Comparison of ENCODE assay signal across 20 cellular contexts in genomic region chr7:112154690-112155089, GRCh38. TPM values are rescaled to one million over a fixed set of nuclear protein-coding genes. Genes with fewer than 3 reads are reported as not detected.
A peak's percentile ranks its signal among the peaks of the same experiment; 100 is the strongest.
DNase-seq lines count a peak whose midpoint lies in the region; ATAC-seq and TF ChIP-seq lines count a peak whose summit lies in the region.
"Had no signal": no experiment of that assay in that cellular context is flagged by ENCODE, and none has a peak within 500 bp of the region (broad histone marks: within the 10 kb centered on the region; RNA-seq: fewer than 3 reads in every experiment).

No MANE protein-coding gene starts in this region.

- peaks cover 11% of the 10 kb centered on the region for H3K4me1 ChIP-seq in GM23338 (ENCODE audit: insufficient read depth)

- no peak overlapping the region for H2AFZ ChIP-seq in GM23338

- no peaks in the 10 kb centered on the region for H4K20me1 ChIP-seq in GM23338 (replicated peaks; ENCODE audit: insufficient read depth)

- H3K36me3 Mint-ChIP-seq in GM23338 (ENCODE audit: low read depth), result no peaks in the 10 kb centered on the region
- H3K36me3 Mint-ChIP-seq: CD4-positive, CD25-positive, alpha-beta regulatory T cell; CD8-positive, alpha-beta memory T cell; IgD-negative memory B cell had no signal

- H3K9me2 ChIP-seq in GM23338 (ENCODE audit: insufficient read depth), result no peaks in the 10 kb centered on the region

- H3K4me2 ChIP-seq in GM23338, result no peak overlapping the region

- ATAC-seq in GM23338, result peak; percentile 78
- no peak for ATAC-seq in HG03342 (IDR thresholded peaks at IDR 0.05; ENCODE audit: unreplicated experiment)
- ATAC-seq: HCT116, HepG2 had no signal

- H3K27ac ChIP-seq in GM23338 (ENCODE audit: low read depth) (no peak overlapping the region), substantia nigra (ENCODE audit: low read depth, low read length, poor library complexity, severe bottlenecking) (peak overlapping the region; percentile 5)

- peaks cover 33% of the 10 kb centered on the region for H3K4me1 Mint-ChIP-seq in GM23338
- H3K4me1 Mint-ChIP-seq: CD4-positive, CD25-positive, alpha-beta regulatory T cell; CD8-positive, alpha-beta memory T cell had no signal

- no peaks in the 10 kb centered on the region for H3K36me3 ChIP-seq in GM23338 (ENCODE audit: insufficient read depth)
- H3K36me3 ChIP-seq: BE2C had no signal

- DNase-seq in G401 (ENCODE audit: low spot score) (peak; percentile 67), GM23338 (ENCODE audit: low spot score) (no peak), cerebellar cortex (ENCODE audit: low spot score) (peak; percentile 61), substantia nigra (lab: John Stamatoyannopoulos, UW) (no peak)
- DNase-seq in stimulated activated CD4-positive, alpha-beta T cell treated with anti-CD3 and anti-CD28 coated beads, Interleukin-2, amount 100 ng/mL, for 24 hours, result no peak
- DNase-seq: ACHN; BE2C; CD4-positive, CD25-positive, alpha-beta regulatory T cell; CD8-positive, alpha-beta memory T cell; COR-L47; DMS153; DMS79; GF-D8; GOT3; H7; HFFc6 had no signal

- H3K27me3 Mint-ChIP-seq in GM23338 (ENCODE audit: insufficient read depth, low read depth, poor library complexity), result peaks cover 3% of the 10 kb centered on the region

- no peak overlapping the region for H3K4me3 ChIP-seq in GM23338

- peak overlapping the region; percentile 5; the same call in 1 of the 2 replicates for H3K27ac Mint-ChIP-seq in GM23338
- H3K27ac Mint-ChIP-seq: CD4-positive, CD25-positive, alpha-beta regulatory T cell; CD8-positive, alpha-beta memory T cell; HFFc6; IgD-negative memory B cell had no signal

- TF ChIP-seq CTCF in GM23338 (conservative IDR thresholded peaks at IDR 0.05; ENCODE audit: low read depth in 2 of 2), result no peak

- peaks cover 65% of the 10 kb centered on the region for H3K79me2 ChIP-seq in GM23338 (replicated peaks; ENCODE audit: insufficient read depth)

- H3F3A ChIP-seq in GM23338 (replicated peaks; ENCODE audit: low read depth), result no peaks in the 10 kb centered on the region

- H3K27me3 ChIP-seq in GM23338 (ENCODE audit: insufficient read depth), result no peaks in the 10 kb centered on the region
- H3K27me3 ChIP-seq: BE2C had no signal

- in situ Hi-C loops in G401 (cut with HindIII; ENCODE audit: low sequenced_read_pairs), result no loop called here

- no peak overlapping the region for H3K4me3 Mint-ChIP-seq in GM23338
- H3K4me3 Mint-ChIP-seq: CD4-positive, CD25-positive, alpha-beta regulatory T cell; CD8-positive, alpha-beta memory T cell; HFFc6; IgD-negative memory B cell had no signal

- no peaks in the 10 kb centered on the region for H3K9me3 Mint-ChIP-seq in GM23338
- H3K9me3 Mint-ChIP-seq: CD8-positive, alpha-beta memory T cell; HFFc6; IgD-negative memory B cell had no signal

TF ChIP-seq in GM23338, 12 proteins besides CTCF, POLR2A, EP300 and RAD21:
- TF ChIP-seq JUNB (IDR thresholded peaks at IDR 0.05; ENCODE audit: unreplicated experiment) (no peak), POLR2AphosphoS5 (IDR thresholded peaks at IDR 0.05; ENCODE audit: low read depth) (no peak), CREB1 (CRISPR knock-in tag; IDR thresholded peaks at IDR 0.05; ENCODE audit: low read depth) (no peak), NANOG (IDR thresholded peaks at IDR 0.05; ENCODE audit: borderline replicate concordance) (no peak), EZH2phosphoT487 (IDR thresholded peaks at IDR 0.05; ENCODE audit: unreplicated experiment) (no peak), ETS1 (IDR thresholded peaks at IDR 0.05) (no peak)
TF ChIP-seq in GM23338: peak in this region for 0.

RNA-seq across cellular contexts. Expression of gene DOCK4, which starts 51.5 kb away (rescaled TPM):
- 0.07 TPM in 1 of 2 replicates, not detected in the other for total RNA-seq in G401 (2014; rRNA removed; shearing (Covaris generic))
- total RNA-seq in GM23338 (2014; rRNA removed; shearing (Covaris generic)), result 33.8 and 38.8 TPM in 2 replicates
- 6.3 and 6.8 TPM in 2 replicates for polyA plus RNA-seq in GM23338 (2016; fragmentation: Nextera tagmentation; extraction: Ambion mirVana)
- polyA plus RNA-seq: CD4-positive, CD25-positive, alpha-beta regulatory T cell; CD8-positive, alpha-beta memory T cell; IgD-negative memory B cell had no signal

RNA-seq across cellular contexts. Expression of gene ZNF277, which starts 51.8 kb away (rescaled TPM):
- 20.7 and 53.1 TPM in 2 replicates for total RNA-seq in G401 (2014; rRNA removed; shearing (Covaris generic))
- 22.5 and 25.4 TPM in 2 replicates for total RNA-seq in GM23338 (2014; rRNA removed; shearing (Covaris generic))
- 28.9 and 30.0 TPM in 2 replicates for polyA plus RNA-seq in GM23338 (2016; fragmentation: Nextera tagmentation; extraction: Ambion mirVana)

Comparison
In these comparisons a context has a peak if more than half of its experiments do, and no peak if none do; other contexts are left out.
1. DNase-seq: peak in G401 (single experiment) and cerebellar cortex (single experiment); none in GM23338 (single experiment), substantia nigra (0 of 49) and stimulated activated CD4-positive, alpha-beta T cell treated with anti-CD3 and anti-CD28 coated beads, Interleukin-2, amount 100 ng/mL, for 24 hours (0 of 2).
2. RNA of gene DOCK4, which starts 51.5 kb away (total RNA-seq): 33.8 to 38.8 TPM in GM23338; 0.07 TPM in G401; every median in the first group is over 10 times any median in the second.